Comparison of ENCODE assay signal across 8 cellular contexts in genomic region chr12:122981036-122981471, GRCh38. TPM values are rescaled to one million over a fixed set of nuclear protein-coding genes. Genes with fewer than 3 reads are reported as not detected.
DNase-seq lines count a peak whose midpoint lies in the region; ATAC-seq and TF ChIP-seq lines count a peak whose summit lies in the region.

No MANE protein-coding gene starts in this region.

- H3K79me2 ChIP-seq in GM23338 (replicated peaks; ENCODE audit: insufficient read depth) (peaks cover 14% of the 10 kb centered on the region; the same call in 1 of the 2 replicates), PC-9 (ENCODE audit: low read depth) (peaks cover 26% of the 10 kb centered on the region), neural progenitor cell (ENCODE audit: low read depth) (peaks cover 34% of the 10 kb centered on the region)

- POLR2A ChIA-PET in PC-9 (lab: Charles Lee; ENCODE audit: unreplicated experiment): no interaction called here

- DNase-seq in ELR (ENCODE audit: low read depth): peak; percentile 46
- DNase-seq in GM23338 (ENCODE audit: low spot score): no peak
- no peak for DNase-seq in PC-9
- peak; percentile 20 for DNase-seq in epithelial cell of esophagus (ENCODE audit: low read depth)
- DNase-seq in neural progenitor cell (ENCODE audit: low spot score): peak; percentile 67
- DNase-seq in LoVo (ENCODE audit: low spot score): no peak
- DNase-seq in cerebellar cortex (ENCODE audit: low spot score): no peak
- DNase-seq in iPS-NIHi11 (ENCODE audit: low spot score): no peak

- H3K27ac Mint-ChIP-seq in GM23338 (no peak overlapping the region), neural progenitor cell (no peak overlapping the region)

- H3K36me3 Mint-ChIP-seq in GM23338 (ENCODE audit: low read depth) (no peaks in the 10 kb centered on the region; the same call in 2 of the 3 replicates), neural progenitor cell (peaks cover 4% of the 10 kb centered on the region)

- H2AFZ ChIP-seq in GM23338: peak overlapping the region; percentile 59; the same call in 1 of the 2 replicates
- H2AFZ ChIP-seq in PC-9: peak overlapping the region; percentile 86; the same call in 1 of the 2 replicates
- peak overlapping the region; percentile 86 for H2AFZ ChIP-seq in neural progenitor cell (replicated peaks)

- H3K9ac ChIP-seq in neural progenitor cell: peak overlapping the region; percentile 80

- H3K27ac ChIP-seq in GM23338 (ENCODE audit: low read depth) (no peak overlapping the region), PC-9 (no peak overlapping the region), neural progenitor cell (no peak overlapping the region)

- H3K9me3 ChIP-seq in PC-9 (ENCODE audit: insufficient read depth, low read depth) (no peaks in the 10 kb centered on the region), neural progenitor cell (ENCODE audit: low read depth) (no peaks in the 10 kb centered on the region)

- ATAC-seq in GM23338: peak; percentile 19

- no peak for TF ChIP-seq CTCF in GM23338 (conservative IDR thresholded peaks at IDR 0.05; ENCODE audit: low read depth in 2 of 2)
- TF ChIP-seq CTCF in PC-9 (conservative IDR thresholded peaks at IDR 0.05): no peak
- no peak for TF ChIP-seq CTCF in epithelial cell of esophagus (IDR thresholded peaks at IDR 0.05; ENCODE audit: insufficient read depth, low read depth, low read length, missing control alignments)
- TF ChIP-seq CTCF in neural progenitor cell (IDR thresholded peaks at IDR 0.05): no peak

- peak overlapping the region; percentile 92 for H3K4me3 ChIP-seq in GM23338
- peak overlapping the region; percentile 69 for H3K4me3 ChIP-seq in PC-9
- peak overlapping the region; percentile 86 for H3K4me3 ChIP-seq in epithelial cell of esophagus (ENCODE audit: low read length)
- H3K4me3 ChIP-seq in neural progenitor cell: peak overlapping the region; percentile 92

- H3F3A ChIP-seq in GM23338 (replicated peaks; ENCODE audit: low read depth) (no peaks in the 10 kb centered on the region), PC-9 (ENCODE audit: insufficient read depth, low read depth) (peaks cover 6% of the 10 kb centered on the region; the same call in 1 of the 2 replicates), neural progenitor cell (ENCODE audit: low read depth) (no peaks in the 10 kb centered on the region)

- intact Hi-C loops in PC-9 (cut with micrococcal nuclease; ENCODE audit: unreplicated experiment): loop anchor here (10.0 kb wide), 1 partner anchor 184 kb away; no protein-coding TSS in a partner anchor

- H3K9me2 ChIP-seq in GM23338 (ENCODE audit: insufficient read depth) (no peaks in the 10 kb centered on the region), PC-9 (ENCODE audit: insufficient read depth) (no peaks in the 10 kb centered on the region)

- H3K4me3 Mint-ChIP-seq in GM23338 (peak overlapping the region; percentile 82), neural progenitor cell (peak overlapping the region; percentile 91)

- H4K20me1 ChIP-seq in GM23338 (replicated peaks; ENCODE audit: insufficient read depth): no peaks in the 10 kb centered on the region; the same call in 1 of the 2 replicates
- H4K20me1 ChIP-seq in PC-9 (ENCODE audit: insufficient read depth): no peaks in the 10 kb centered on the region
- peaks cover 20% of the 10 kb centered on the region for H4K20me1 ChIP-seq in neural progenitor cell (ENCODE audit: low read depth)

- H3K4me1 Mint-ChIP-seq in GM23338 (peaks cover 21% of the 10 kb centered on the region), neural progenitor cell (peaks cover 50% of the 10 kb centered on the region)

- CTCF ChIA-PET in PC-9 (lab: Charles Lee): no interaction called here

- H3K4me2 ChIP-seq in GM23338 (peak overlapping the region; percentile 96), PC-9 (peak overlapping the region; percentile 77), neural progenitor cell (peak overlapping the region; percentile 95)

- H3K9me3 Mint-ChIP-seq in GM23338 (no peaks in the 10 kb centered on the region), neural progenitor cell (no peaks in the 10 kb centered on the region)

- H3K4me1 ChIP-seq in GM23338 (ENCODE audit: insufficient read depth): peaks cover 17% of the 10 kb centered on the region; the same call in 1 of the 2 replicates
- peaks cover 13% of the 10 kb centered on the region; the same call in 1 of the 2 replicates for H3K4me1 ChIP-seq in PC-9 (replicated peaks; ENCODE audit: insufficient read depth)
- peaks cover 14% of the 10 kb centered on the region for H3K4me1 ChIP-seq in neural progenitor cell

- H3K27me3 ChIP-seq in GM23338 (ENCODE audit: insufficient read depth) (no peaks in the 10 kb centered on the region), PC-9 (ENCODE audit: insufficient read depth, low read depth) (no peaks in the 10 kb centered on the region), neural progenitor cell (no peaks in the 10 kb centered on the region)

- H3K36me3 ChIP-seq in GM23338 (ENCODE audit: insufficient read depth) (no peaks in the 10 kb centered on the region; the same call in 1 of the 2 replicates), PC-9 (ENCODE audit: low read depth) (no peaks in the 10 kb centered on the region), neural progenitor cell (no peaks in the 10 kb centered on the region)

- H3K27me3 Mint-ChIP-seq in GM23338 (ENCODE audit: insufficient read depth, low read depth, poor library complexity) (peaks cover 21% of the 10 kb centered on the region), neural progenitor cell (ENCODE audit: insufficient read depth, low read depth) (no peaks in the 10 kb centered on the region)

- no TSS peak for BruUV-seq in PC-9 (replicated peaks; lab: Mats Ljungman, UMichigan)

TF ChIP-seq in GM23338, 12 proteins besides CTCF, POLR2A, EP300 and RAD21:
- no peak for TF ChIP-seq ZNF114 (CRISPR knock-in tag; IDR thresholded peaks at IDR 0.05)
- no peak for TF ChIP-seq CREB1 (CRISPR knock-in tag; IDR thresholded peaks at IDR 0.05; ENCODE audit: low read depth)
- no peak for TF ChIP-seq ETS1 (IDR thresholded peaks at IDR 0.05)
- no peak for TF ChIP-seq ZNF331 (CRISPR knock-in tag; IDR thresholded peaks at IDR 0.05; ENCODE audit: low read depth)

RNA-seq across cellular contexts. Expression of gene ARL6IP4, which starts 0.6 kb away (rescaled TPM):
- total RNA-seq in GM23338 (2014; rRNA removed; shearing (Covaris generic)): 68.7 and 85.5 TPM in 2 replicates
- polyA plus RNA-seq in GM23338 (2016; fragmentation: Nextera tagmentation; extraction: Ambion mirVana): 169 and 176 TPM in 2 replicates
- total RNA-seq in PC-9 (2021): 162 and 191 TPM in 2 replicates
- 83.8 and 143 TPM in 2 replicates for total RNA-seq in neural progenitor cell (ENCODE audit: low replicate concordance)

RNA-seq across cellular contexts. Expression of gene OGFOD2, which starts 6.0 kb away (rescaled TPM):
- total RNA-seq in GM23338 (2014; rRNA removed; shearing (Covaris generic)): 11.6 and 16.1 TPM in 2 replicates
- 13.1 and 14.3 TPM in 2 replicates for polyA plus RNA-seq in GM23338 (2016; fragmentation: Nextera tagmentation; extraction: Ambion mirVana)
- 33.5 and 36.1 TPM in 2 replicates for total RNA-seq in PC-9 (2021)
- total RNA-seq in neural progenitor cell (ENCODE audit: low replicate concordance): 9.9 and 20.6 TPM in 2 replicates

RNA-seq across cellular contexts. Expression of gene ABCB9, which starts 14.8 kb away (rescaled TPM):
- total RNA-seq in GM23338 (2014; rRNA removed; shearing (Covaris generic)): 7.0 and 7.7 TPM in 2 replicates
- 1.2 and 1.4 TPM in 2 replicates for polyA plus RNA-seq in GM23338 (2016; fragmentation: Nextera tagmentation; extraction: Ambion mirVana)
- total RNA-seq in PC-9 (2021) (11.4 and 13.0 TPM in 2 replicates), neural progenitor cell (ENCODE audit: low replicate concordance) (1.9 and 5.3 TPM in 2 replicates)

Comparison
In these comparisons a context has a peak if more than half of its experiments do, and no peak if none do; other contexts are left out.
1. DNase-seq: peak in ELR (single experiment), epithelial cell of esophagus (single experiment) and neural progenitor cell (single experiment); none in GM23338 (single experiment), PC-9 (0 of 2), LoVo (single experiment), cerebellar cortex (single experiment) and iPS-NIHi11 (single experiment).
2. Peak in every context shown above with its lines, with median percentiles within 50 percentile points of each other: H2AFZ ChIP-seq, H3K4me2 ChIP-seq and H3K4me3 ChIP-seq.